7 cellular contexts compared by ENCODE assay signal in genomic region chr1:156815307-156815826, GRCh38. TPM values are rescaled to one million over a fixed set of nuclear protein-coding genes. Genes with fewer than 3 reads are reported as not detected.
A peak's percentile ranks its signal among the peaks of the same experiment; 100 is the strongest.
DNase-seq lines count a peak whose midpoint lies in the region; ATAC-seq lines count a peak whose summit lies in the region.

No MANE protein-coding gene starts in this region.

- no peaks in the 10 kb centered on the region for H3K27me3 Mint-ChIP-seq in activated naive CD8-positive, alpha-beta T cell
- no peaks in the 10 kb centered on the region for H3K27me3 Mint-ChIP-seq in stimulated activated memory B cell treated with anti-CD40 and anti-IgM and Interleukin-4, amounts not matched to agents 10 μg/mL and 1 μg/mL and 100 μg/mL, for 72 hours

- H3K4me1 ChIP-seq in right cardiac atrium (ENCODE audit: control insufficient read depth, insufficient read depth, low read length): peaks cover 4% of the 10 kb centered on the region

- DNase-seq in HT1080 (ENCODE audit: low read depth): peak; percentile 81
- peak; percentile 79 to 87 (median 79) for DNase-seq in right cardiac atrium
- no peak for DNase-seq in stimulated activated CD4-positive, alpha-beta T cell treated with anti-CD3 and anti-CD28 coated beads, Interleukin-2, amount 100 ng/mL, for 24 hours
- DNase-seq in NCI-H2227 treated with DMSO at 0.1 percent for 48 hours (lab: John Stamatoyannopoulos, UW): no peak

- H3K36me3 Mint-ChIP-seq in activated naive CD8-positive, alpha-beta T cell: peaks cover 29% of the 10 kb centered on the region
- peaks cover 15% of the 10 kb centered on the region for H3K36me3 Mint-ChIP-seq in stimulated activated memory B cell treated with anti-CD40 and anti-IgM and Interleukin-4, amounts not matched to agents 10 μg/mL and 1 μg/mL and 100 μg/mL, for 72 hours

- intact Hi-C loops in right cardiac atrium (cut with DNase I): no loop called here

- 53% methylated on average over 5 of the region's 5 CpGs for WGBS in right cardiac atrium

- peaks cover 54% of the 10 kb centered on the region for H3K4me1 Mint-ChIP-seq in activated naive CD8-positive, alpha-beta T cell (ENCODE audit: low read depth)
- H3K4me1 Mint-ChIP-seq in stimulated activated memory B cell treated with anti-CD40 and anti-IgM and Interleukin-4, amounts not matched to agents 10 μg/mL and 1 μg/mL and 100 μg/mL, for 72 hours: peaks cover 41% of the 10 kb centered on the region

- no peaks in the 10 kb centered on the region for H3K9me3 ChIP-seq in right cardiac atrium (ENCODE audit: control insufficient read depth, low read length)

- H3K4me3 ChIP-seq in right cardiac atrium (ENCODE audit: low read length): no peak overlapping the region

- H3K27ac Mint-ChIP-seq in activated naive CD8-positive, alpha-beta T cell: peak overlapping the region; percentile 99
- H3K27ac Mint-ChIP-seq in stimulated activated memory B cell treated with anti-CD40 and anti-IgM and Interleukin-4, amounts not matched to agents 10 μg/mL and 1 μg/mL and 100 μg/mL, for 72 hours: peak overlapping the region; percentile 85

- H3K9me3 Mint-ChIP-seq in activated naive CD8-positive, alpha-beta T cell (ENCODE audit: low read depth): no peaks in the 10 kb centered on the region
- H3K9me3 Mint-ChIP-seq in stimulated activated memory B cell treated with anti-CD40 and anti-IgM and Interleukin-4, amounts not matched to agents 10 μg/mL and 1 μg/mL and 100 μg/mL, for 72 hours: no peaks in the 10 kb centered on the region

- ATAC-seq in right cardiac atrium (peak; percentile 84 to 90), GM18867 (IDR thresholded peaks at IDR 0.05; ENCODE audit: unreplicated experiment) (no peak)
- ATAC-seq in stimulated activated memory B cell treated with anti-CD40 and anti-IgM and Interleukin-4, amounts not matched to agents 10 μg/mL and 1 μg/mL and 100 μg/mL, for 72 hours: no peak

- peak overlapping the region; percentile 57 for H3K27ac ChIP-seq in right cardiac atrium (ENCODE audit: low read length)

- no peaks in the 10 kb centered on the region for H3K27me3 ChIP-seq in right cardiac atrium (ENCODE audit: control insufficient read depth, insufficient read depth)

- H3K4me3 Mint-ChIP-seq in activated naive CD8-positive, alpha-beta T cell: peak overlapping the region; percentile 93
- H3K4me3 Mint-ChIP-seq in stimulated activated memory B cell treated with anti-CD40 and anti-IgM and Interleukin-4, amounts not matched to agents 10 μg/mL and 1 μg/mL and 100 μg/mL, for 72 hours: no peak overlapping the region

RNA-seq across cellular contexts. Expression of gene SH2D2A, which starts 1.3 kb away (rescaled TPM):
- total RNA-seq in HT1080 (2014; rRNA removed; shearing (Covaris generic)): 4.6 and 8.2 TPM in 2 replicates
- polyA plus RNA-seq in HT1080 (2015; cell fraction: cytosol; rRNA removed): 5.4 and 7.3 TPM in 2 replicates
- polyA plus RNA-seq in HT1080 (2015; cell fraction: nucleus; rRNA removed): 3.2 and 7.9 TPM in 2 replicates
- 1 to 10 TPM in 3 of 4 donors, under 1 TPM in 1; 0.93 to 6.3 (median 2.2) TPM for total RNA-seq in right cardiac atrium
- 2.0 TPM for polyA plus RNA-seq in right cardiac atrium

RNA-seq across cellular contexts. Expression of gene INSRR, which starts 43.5 kb away (rescaled TPM):
- total RNA-seq in HT1080 (2014; rRNA removed; shearing (Covaris generic)): not detected in 2 replicates
- not detected in 2 replicates for polyA plus RNA-seq in HT1080 (2015; cell fraction: cytosol; rRNA removed)
- polyA plus RNA-seq in HT1080 (2015; cell fraction: nucleus; rRNA removed): not detected in 2 replicates
- under 1 TPM; 0.03 to 0.06 (median 0.06) TPM for total RNA-seq in right cardiac atrium
- 0.07 TPM for polyA plus RNA-seq in right cardiac atrium

RNA-seq across cellular contexts. Expression of gene NTRK1, which starts 45.3 kb away (rescaled TPM):
- total RNA-seq in HT1080 (2014; rRNA removed; shearing (Covaris generic)): 0.60 and 1.3 TPM in 2 replicates
- 0.12 and 0.48 TPM in 2 replicates for polyA plus RNA-seq in HT1080 (2015; cell fraction: cytosol; rRNA removed)
- polyA plus RNA-seq in HT1080 (2015; cell fraction: nucleus; rRNA removed): 0.47 and 0.85 TPM in 2 replicates
- 1 to 10 TPM; 1.3 to 4.2 (median 1.5) TPM for total RNA-seq in right cardiac atrium
- 1.1 TPM for polyA plus RNA-seq in right cardiac atrium

RNA-seq across cellular contexts. Expression of gene PRCC, which starts 48.0 kb away (rescaled TPM):
- 69.5 and 122 TPM in 2 replicates for total RNA-seq in HT1080 (2014; rRNA removed; shearing (Covaris generic))
- 59.2 and 73.1 TPM in 2 replicates for polyA plus RNA-seq in HT1080 (2015; cell fraction: cytosol; rRNA removed)
- 77.3 and 85.0 TPM in 2 replicates for polyA plus RNA-seq in HT1080 (2015; cell fraction: nucleus; rRNA removed)
- total RNA-seq in right cardiac atrium: 10 to 100 TPM; 36.3 to 47.1 (median 44.1) TPM
- polyA plus RNA-seq in right cardiac atrium: 36.0 TPM

Comparison
In these comparisons a context has a peak if more than half of its experiments do, and no peak if none do; other contexts are left out.
1. DNase-seq: peak in HT1080 (single experiment) and right cardiac atrium (3 of 3); none in stimulated activated CD4-positive, alpha-beta T cell treated with anti-CD3 and anti-CD28 coated beads, Interleukin-2, amount 100 ng/mL, for 24 hours (0 of 2) and NCI-H2227 treated with DMSO at 0.1 percent for 48 hours (single experiment).
2. ATAC-seq: peak in right cardiac atrium (2 of 2); none in stimulated activated memory B cell treated with anti-CD40 and anti-IgM and Interleukin-4, amounts not matched to agents 10 μg/mL and 1 μg/mL and 100 μg/mL, for 72 hours (single experiment) and GM18867 (single experiment).